18 cellular contexts compared by ENCODE assay signal in the genomic region with DNA sequence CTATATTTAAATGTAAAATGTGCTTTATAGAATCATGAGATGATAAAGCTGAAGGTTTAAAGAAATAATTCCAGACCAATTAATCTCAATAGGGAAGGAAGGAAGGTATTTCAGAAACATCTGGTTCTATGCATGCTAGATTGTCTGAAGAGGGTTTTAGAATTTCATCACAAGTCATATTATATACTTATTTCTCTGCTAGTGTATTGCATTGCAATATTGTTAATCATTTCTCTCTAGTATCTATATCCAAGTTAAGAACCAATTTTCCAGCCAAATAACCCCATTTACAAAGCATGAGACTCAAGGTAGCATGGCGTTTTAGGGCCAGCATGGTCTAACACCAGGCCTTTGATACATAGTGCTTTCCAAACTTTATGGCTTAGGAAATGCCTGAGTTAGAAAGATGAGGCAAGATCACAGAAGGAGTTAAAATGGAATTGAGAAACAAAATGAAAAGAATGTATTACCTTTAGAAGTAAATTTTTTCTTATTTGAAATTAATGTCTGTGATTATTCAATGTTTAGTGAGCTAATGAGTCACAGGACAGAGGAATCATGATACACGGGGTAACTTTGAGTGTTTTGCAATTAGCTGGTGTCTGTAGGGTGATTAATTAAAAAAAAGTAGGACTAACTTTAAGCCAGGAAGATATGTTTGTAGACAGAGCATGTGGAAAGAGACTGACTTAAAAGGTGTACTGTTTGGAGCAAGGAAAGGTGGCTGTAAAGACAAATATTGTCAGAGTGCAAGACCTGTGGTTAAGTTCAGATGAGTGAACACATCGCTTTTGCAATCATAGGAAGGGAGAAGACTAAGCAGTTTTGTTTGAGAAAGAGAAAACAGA.
DNase-seq lines count a peak whose midpoint lies in the region; ATAC-seq, FAIRE-seq and TF ChIP-seq lines count a peak whose summit lies in the region.
"Had no signal": no experiment of that assay in that cellular context is flagged by ENCODE, and none has a peak within 500 bp of the region (broad histone marks: within the 10 kb centered on the region; RNA-seq: fewer than 3 reads in every experiment).

No MANE protein-coding gene starts in this region.

- DNase-seq in AG10803 (ENCODE audit: low read depth) (peak; percentile 91), M059J (ENCODE audit: low read depth) (peak; percentile 49), choroid plexus epithelial cell (ENCODE audit: low read depth) (peak; percentile 75), HepG2 (ENCODE audit: low spot score) (peak; percentile 88), NCI-H69 (lab: John Stamatoyannopoulos, UW) (no peak), brain microvascular endothelial cell (no peak), DMS53 (lab: John Stamatoyannopoulos, UW) (no peak)
- no peak for DNase-seq in activated CD4-positive, alpha-beta T cell treated with anti-CD3 and anti-CD28 coated beads for 1 hour
- DNase-seq: activated B cell treated with CpG ODN at 0.5 μM for 24 hours; activated CD8-positive, alpha-beta memory T cell treated with anti-CD3 and anti-CD28 coated beads, Interleukin-2, amount 10 ng/mL, durations not matched to agents 7 days and 5 days; activated effector memory CD4-positive, alpha-beta T cell treated with anti-CD3 and anti-CD28 coated beads, Interleukin-2, amount 50 U/mL, for 16 hours; aorta; colonic mucosa; hypothalamus; NCI-H1694; NCI-H446; posterior cingulate gyrus had no signal

- no peak overlapping the region for H3K9ac ChIP-seq in HepG2 (ENCODE audit: insufficient read depth, low read depth, low read length)

- intact Hi-C loops in HepG2 (cut with micrococcal nuclease; ENCODE audit: unreplicated experiment) = loop anchor here (1.0 to 2.0 kb wide), 2 partner anchors 8 to 1006 kb away; a partner anchor contains a TSS

- H3K4me1 ChIP-seq in HepG2 (ENCODE audit: insufficient read depth, low read length) = peaks cover 42% of the 10 kb centered on the region
- H3K4me1 ChIP-seq: colonic mucosa had no signal

- H3K4me3 ChIP-seq in AG10803 (ENCODE audit: low read length) = no peak overlapping the region
- H3K4me3 ChIP-seq in choroid plexus epithelial cell (ENCODE audit: low read depth, low read length) = no peak overlapping the region
- peak overlapping the region in 1 of 3 experiments; percentile 20; a peak in 1 of 6 replicates for H3K4me3 ChIP-seq in HepG2 (replicated peaks in 1 of 3; ENCODE audit: insufficient read depth in 1 of 3, low read depth in 2 of 3, low read length in 3 of 3)
- H3K4me3 ChIP-seq in brain microvascular endothelial cell (ENCODE audit: low read depth, low read length) = no peak overlapping the region
- H3K4me3 ChIP-seq: colonic mucosa had no signal

- no peaks in the 10 kb centered on the region for H3K27me3 ChIP-seq in HepG2 (ENCODE audit: control insufficient read depth in 1 of 2, insufficient read depth in 2 of 2, low read length in 2 of 2)
- H3K27me3 ChIP-seq in brain microvascular endothelial cell (replicated peaks) = no peaks in the 10 kb centered on the region
- H3K27me3 ChIP-seq: colonic mucosa had no signal

- POLR2A ChIA-PET in HepG2 (lab: Yijun Ruan, JAX) = interaction anchor here (0.8 to 2.3 kb wide), 5 partner anchors 8 to 1011 kb away, joined by 3 to 14 read pairs (median 6); a partner anchor contains a TSS

- H3K36me3 ChIP-seq in HepG2 (replicated peaks in 1 of 2; ENCODE audit: control insufficient read depth in 1 of 2, insufficient read depth in 2 of 2, low read length in 2 of 2) (no peaks in the 10 kb centered on the region), brain microvascular endothelial cell (replicated peaks) (no peaks in the 10 kb centered on the region)
- H3K36me3 ChIP-seq: colonic mucosa had no signal

- peaks cover 18% of the 10 kb centered on the region for H3K9me3 ChIP-seq in HepG2 (ENCODE audit: low read length)
- H3K9me3 ChIP-seq: colonic mucosa had no signal

- FAIRE-seq in HepG2 (lab: Jason Lieb, UNC) = peak; percentile 75
- FAIRE-seq: endothelial cell of umbilical vein had no signal

- 6% methylated on average over 3 of the region's 3 CpGs for WGBS in HepG2 (ENCODE audit: low lambda C conversion rate)

- no peaks in the 10 kb centered on the region for H4K20me1 ChIP-seq in HepG2 (ENCODE audit: insufficient read depth, low read length)

- no peak for TF ChIP-seq RAD21 in HepG2 (CRISPR knock-in tag; IDR thresholded peaks at IDR 0.05)

- CTCF ChIA-PET in HepG2 (lab: Yijun Ruan, JAX; ENCODE audit: low intra/inter-chr PET ratio, low total read pairs) = no interaction called here

- peak overlapping the region; percentile 44 for H3K4me2 ChIP-seq in HepG2 (ENCODE audit: low read depth, low read length)

- in situ Hi-C loops in HepG2 (cut with HindIII; ENCODE audit: extremely low pct_ligation_motif_present, low pct_unique_long_range_greater_than_20kb) = no loop called here
- in situ Hi-C loops in brain microvascular endothelial cell (cut with HindIII; ENCODE audit: low pct_ligation_motif_present, low sequenced_read_pairs) = no loop called here

- no peak for TF ChIP-seq POLR2A in HepG2 (IDR thresholded peaks at IDR 0.05; ENCODE audit: insufficient read depth in 1 of 2, low read depth in 2 of 2, low read length in 2 of 2)

- BruUV-seq in HepG2 (replicated peaks; lab: Mats Ljungman, UMichigan) = no TSS peak

- H3K27ac ChIP-seq in HepG2 (ENCODE audit: extremely low read length, insufficient read depth, low read length) (peak overlapping the region; percentile 61), brain microvascular endothelial cell (no peak overlapping the region)
- H3K27ac ChIP-seq: colonic mucosa had no signal

- no peaks in the 10 kb centered on the region for H3K79me2 ChIP-seq in HepG2 (ENCODE audit: insufficient read depth, low read length)

- peak; percentile 95 for ATAC-seq in HepG2
- ATAC-seq: activated CD8-positive, alpha-beta memory T cell treated with anti-CD3 and anti-CD28 coated beads, Interleukin-2, amount 10 ng/mL, durations not matched to agents 7 days and 5 days had no signal

- TF ChIP-seq EP300 in HepG2 (IDR thresholded peaks at IDR 0.05; ENCODE audit: low read depth in 2 of 2, low read length in 2 of 2) (peak in 1 of 2 experiments; percentile 97; a peak in 2 of 4 replicates), HepG2 (CRISPR knock-in tag; IDR thresholded peaks at IDR 0.05; ENCODE audit: borderline replicate concordance) (peak; percentile 86; the same call in 1 of the 2 replicates)

- H2AFZ ChIP-seq in HepG2 (ENCODE audit: low read length) = no peak overlapping the region

- TF ChIP-seq CTCF in AG10803 (conservative IDR thresholded peaks at IDR 0.05; ENCODE audit: low read length) (no peak), choroid plexus epithelial cell (conservative IDR thresholded peaks at IDR 0.05; ENCODE audit: low read depth, low read length) (no peak), HepG2 (CRISPR knock-in tag; IDR thresholded peaks at IDR 0.05) (no peak), brain microvascular endothelial cell (IDR thresholded peaks at IDR 0.05; ENCODE audit: low read depth, low read length, missing control alignments) (no peak)

TF ChIP-seq in HepG2, 621 proteins besides CTCF, POLR2A, EP300 and RAD21 (continues in another document):
- TF ChIP-seq NCOA2 (CRISPR knock-in tag; IDR thresholded peaks at IDR 0.05) (peak; percentile 96), ZSCAN9 (CRISPR knock-in tag; IDR thresholded peaks at IDR 0.05; ENCODE audit: borderline replicate concordance) (peak; percentile 94), ZNF550 (CRISPR knock-in tag; IDR thresholded peaks at IDR 0.05; ENCODE audit: borderline replicate concordance) (no peak), LCORL (IDR thresholded peaks at IDR 0.05) (no peak), LCORL (CRISPR knock-in tag; IDR thresholded peaks at IDR 0.05) (peak; percentile 55), ZKSCAN8 (CRISPR knock-in tag; IDR thresholded peaks at IDR 0.05; ENCODE audit: borderline replicate concordance) (peak; percentile 51; the same call in 1 of the 2 replicates), ZNF644 (CRISPR knock-in tag; IDR thresholded peaks at IDR 0.05; ENCODE audit: low read depth) (peak; percentile 79), NKX3-1 (CRISPR knock-in tag; IDR thresholded peaks at IDR 0.05) (peak; percentile 72; the same call in 1 of the 2 replicates), JARID2 (CRISPR knock-in tag; IDR thresholded peaks at IDR 0.05; ENCODE audit: insufficient replicate concordance) (no peak)
- TF ChIP-seq, protein P1, sequence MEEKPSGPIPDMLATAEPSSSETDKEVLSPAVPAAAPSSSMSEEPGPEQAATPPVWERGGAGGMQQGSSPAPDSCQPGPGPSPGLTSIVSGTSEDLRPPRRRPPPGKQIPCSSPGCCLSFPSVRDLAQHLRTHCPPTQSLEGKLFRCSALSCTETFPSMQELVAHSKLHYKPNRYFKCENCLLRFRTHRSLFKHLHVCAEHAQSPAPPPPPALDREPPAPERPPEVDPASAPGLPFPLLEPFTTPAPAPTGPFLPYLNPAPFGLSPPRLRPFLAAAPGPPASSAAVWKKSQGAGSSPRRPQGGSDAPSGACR (CRISPR knock-in tag; IDR thresholded peaks at IDR 0.05) = no peak
- TF ChIP-seq, protein P2, sequence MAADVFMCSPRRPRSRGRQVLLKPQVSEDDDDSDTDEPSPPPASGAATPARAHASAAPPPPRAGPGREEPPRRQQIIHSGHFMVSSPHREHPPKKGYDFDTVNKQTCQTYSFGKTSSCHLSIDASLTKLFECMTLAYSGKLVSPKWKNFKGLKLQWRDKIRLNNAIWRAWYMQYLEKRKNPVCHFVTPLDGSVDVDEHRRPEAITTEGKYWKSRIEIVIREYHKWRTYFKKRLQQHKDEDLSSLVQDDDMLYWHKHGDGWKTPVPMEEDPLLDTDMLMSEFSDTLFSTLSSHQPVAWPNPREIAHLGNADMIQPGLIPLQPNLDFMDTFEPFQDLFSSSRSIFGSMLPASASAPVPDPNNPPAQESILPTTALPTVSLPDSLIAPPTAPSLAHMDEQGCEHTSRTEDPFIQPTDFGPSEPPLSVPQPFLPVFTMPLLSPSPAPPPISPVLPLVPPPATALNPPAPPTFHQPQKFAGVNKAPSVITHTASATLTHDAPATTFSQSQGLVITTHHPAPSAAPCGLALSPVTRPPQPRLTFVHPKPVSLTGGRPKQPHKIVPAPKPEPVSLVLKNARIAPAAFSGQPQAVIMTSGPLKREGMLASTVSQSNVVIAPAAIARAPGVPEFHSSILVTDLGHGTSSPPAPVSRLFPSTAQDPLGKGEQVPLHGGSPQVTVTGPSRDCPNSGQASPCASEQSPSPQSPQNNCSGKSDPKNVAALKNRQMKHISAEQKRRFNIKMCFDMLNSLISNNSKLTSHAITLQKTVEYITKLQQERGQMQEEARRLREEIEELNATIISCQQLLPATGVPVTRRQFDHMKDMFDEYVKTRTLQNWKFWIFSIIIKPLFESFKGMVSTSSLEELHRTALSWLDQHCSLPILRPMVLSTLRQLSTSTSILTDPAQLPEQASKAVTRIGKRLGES (CRISPR knock-in tag; IDR thresholded peaks at IDR 0.05; ENCODE audit: borderline replicate concordance) = peak; percentile 80; the same call in 1 of the 2 replicates

Comparison
In these comparisons a context has a peak if more than half of its experiments do, and no peak if none do; other contexts are left out.
1. DNase-seq: peak in AG10803 (single experiment), M059J (single experiment), choroid plexus epithelial cell (single experiment) and HepG2 (single experiment); none in NCI-H69 (single experiment), activated CD4-positive, alpha-beta T cell treated with anti-CD3 and anti-CD28 coated beads for 1 hour (single experiment), brain microvascular endothelial cell (single experiment) and DMS53 (single experiment).